In the genomic region with DNA sequence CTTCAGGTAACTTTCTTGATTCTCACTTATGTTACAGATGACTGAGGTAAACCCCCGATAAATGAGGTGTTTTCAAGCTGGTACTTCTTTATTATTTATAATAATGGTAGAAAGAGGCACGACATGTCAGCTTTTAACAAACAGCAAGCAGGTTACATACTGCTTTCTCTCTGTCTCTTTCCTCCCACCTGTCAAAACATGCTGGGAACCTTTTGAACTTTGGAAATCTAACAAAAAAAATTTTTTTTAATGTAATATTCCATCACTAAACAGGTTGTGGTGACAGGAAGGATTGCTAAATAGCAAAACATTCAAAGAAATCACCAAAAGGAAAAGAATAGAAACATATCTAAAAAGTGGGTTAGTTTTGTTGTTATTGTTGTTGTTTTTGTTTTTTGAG, we compare ENCODE assay signal across 33 cellular contexts. TPM values are rescaled to one million over a fixed set of nuclear protein-coding genes. Genes with fewer than 3 reads are reported as not detected.
DNase-seq lines count a peak whose midpoint lies in the region; ATAC-seq and TF ChIP-seq lines count a peak whose summit lies in the region.
"Had no signal": no experiment of that assay in that cellular context is flagged by ENCODE, and none has a peak within 500 bp of the region (broad histone marks: within the 10 kb centered on the region; RNA-seq: fewer than 3 reads in every experiment).

No MANE protein-coding gene starts in this region.

- peaks cover 15% of the 10 kb centered on the region for H3K4me1 Mint-ChIP-seq in endothelial cell (ENCODE audit: unreplicated experiment)
- no peaks in the 10 kb centered on the region for H3K4me1 Mint-ChIP-seq in natural killer cell treated with Interleukin-12 subunit alpha and Interleukin-12 subunit beta and Interleukin-15 and Interleukin-18, amount 100 ng/mL, for 72 hours (ENCODE audit: low read depth in 2 of 2)
- H3K4me1 Mint-ChIP-seq: B cell; CD4-positive, alpha-beta memory T cell; CD4-positive, CD25-positive, alpha-beta regulatory T cell; CD8-positive, alpha-beta memory T cell had no signal

- H3K56ac ChIP-seq in mesendoderm (ENCODE audit: low read length), result no peak overlapping the region

- no peak overlapping the region for H3K18ac ChIP-seq in mesendoderm (ENCODE audit: low read length)

- H3K23ac ChIP-seq in mesendoderm (ENCODE audit: low read length), result no peak overlapping the region

- no peaks in the 10 kb centered on the region for H3K79me2 ChIP-seq in mesendoderm (ENCODE audit: control insufficient read depth, insufficient read depth, low read length)

- no peak overlapping the region for H2BK5ac ChIP-seq in mesendoderm (ENCODE audit: low read length)

- H3K27ac ChIP-seq in neutrophil (peak overlapping the region; percentile 86), mesendoderm (ENCODE audit: low read depth, low read length) (no peak overlapping the region)
- H3K27ac ChIP-seq: 22Rv1; A549; BLaER1; BLaER1 treated with 17β-estradiol and CSF1 and Interleukin-3, amounts not matched to agents 10 nM and 100 nM; C4-2B had no signal

- H3K9ac ChIP-seq in mesendoderm (ENCODE audit: low read length), result no peak overlapping the region
- H3K9ac ChIP-seq: BLaER1; BLaER1 treated with 17β-estradiol and CSF1 and Interleukin-3, amounts not matched to agents 10 nM and 100 nM had no signal

- DNase-seq in dermis microvascular lymphatic vessel endothelial cell (ENCODE audit: low read depth in 2 of 2) (peak; percentile 19 to 69), endothelial cell (ENCODE audit: low spot score) (no peak), HUDEP-2 (lab: John Stamatoyannopoulos, UW; ENCODE audit: unreplicated experiment in 76 of 76) (no peak), mesendoderm (no peak)
- DNase-seq in natural killer cell treated with Interleukin-12 subunit alpha and Interleukin-12 subunit beta and Interleukin-15 and Interleukin-18, amount 100 ng/mL, for 72 hours (ENCODE audit: low spot score), result no peak
- DNase-seq: 8988T; ACHN; AML-193; BE2C; C1 segment of cervical spinal cord; Caco-2; Calu3; CD4-positive, alpha-beta memory T cell; CD4-positive, alpha-beta T cell; CD4-positive, CD25-positive, alpha-beta regulatory T cell; CD8-positive, alpha-beta memory T cell; CD8-positive, alpha-beta T cell; COR-L47; DMS 273 treated with DMSO at 0.1 percent for 48 hours; DMS153; DMS53; DMS79; DMS79 treated with DMSO at 0.1 percent for 48 hours; DND-41; EL had no signal

- no peak for TF ChIP-seq CTCF in endothelial cell (IDR thresholded peaks at IDR 0.05; ENCODE audit: unreplicated experiment)
- no peak for TF ChIP-seq CTCF in neutrophil (IDR thresholded peaks at IDR 0.05)

- H3K4me3 ChIP-seq in neutrophil (ENCODE audit: low read depth in 1 of 2, low read length in 1 of 2) (no peak overlapping the region), mesendoderm (ENCODE audit: low read length) (no peak overlapping the region)
- H3K4me3 ChIP-seq: A549; BLaER1; BLaER1 treated with 17β-estradiol and CSF1 and Interleukin-3, amounts not matched to agents 10 nM and 100 nM had no signal

- H2BK15ac ChIP-seq in mesendoderm (replicated peaks; ENCODE audit: low read depth), result no peak overlapping the region

- H4K5ac ChIP-seq in mesendoderm (ENCODE audit: low read length), result no peak overlapping the region

- H3K4me1 ChIP-seq in neutrophil (ENCODE audit: control insufficient read depth in 1 of 2, insufficient read depth in 1 of 2, low read depth in 1 of 2, low read length in 1 of 2), result peaks cover 25 to 29% of the 10 kb centered on the region in 2 experiments
- no peaks in the 10 kb centered on the region for H3K4me1 ChIP-seq in mesendoderm (ENCODE audit: control insufficient read depth, low read depth, low read length)
- H3K4me1 ChIP-seq: A549; BE2C; BLaER1; BLaER1 treated with 17β-estradiol and CSF1 and Interleukin-3, amounts not matched to agents 10 nM and 100 nM; Caco-2 had no signal

- no peak for ATAC-seq in natural killer cell treated with Interleukin-12 subunit alpha and Interleukin-12 subunit beta and Interleukin-15 and Interleukin-18, amount 100 ng/mL, for 72 hours
- ATAC-seq: A549; CD8-positive, alpha-beta T cell had no signal

- no CpG with 5 or more reads among the region's 2 CpGs for WGBS in mesendoderm (ENCODE audit: extremely low coverage, insufficient coverage, low lambda C conversion rate)

- H3K27ac Mint-ChIP-seq in endothelial cell (ENCODE audit: unreplicated experiment), result peak overlapping the region; percentile 31
- no peak overlapping the region for H3K27ac Mint-ChIP-seq in natural killer cell treated with Interleukin-12 subunit alpha and Interleukin-12 subunit beta and Interleukin-15 and Interleukin-18, amount 100 ng/mL, for 72 hours
- H3K27ac Mint-ChIP-seq: B cell; CD4-positive, alpha-beta memory T cell; CD4-positive, alpha-beta T cell; CD4-positive, CD25-positive, alpha-beta regulatory T cell; CD8-positive, alpha-beta memory T cell; CD8-positive, alpha-beta T cell had no signal

- H3K9me3 ChIP-seq in neutrophil, result no peaks in the 10 kb centered on the region
- H3K9me3 ChIP-seq: A549; BE2C; BLaER1; BLaER1 treated with 17β-estradiol and CSF1 and Interleukin-3, amounts not matched to agents 10 nM and 100 nM; Caco-2 had no signal

- no peaks in the 10 kb centered on the region for H3K9me3 Mint-ChIP-seq in endothelial cell (ENCODE audit: unreplicated experiment)
- H3K9me3 Mint-ChIP-seq in natural killer cell treated with Interleukin-12 subunit alpha and Interleukin-12 subunit beta and Interleukin-15 and Interleukin-18, amount 100 ng/mL, for 72 hours, result no peaks in the 10 kb centered on the region
- H3K9me3 Mint-ChIP-seq: CD4-positive, alpha-beta memory T cell; CD4-positive, alpha-beta T cell; CD4-positive, CD25-positive, alpha-beta regulatory T cell; CD8-positive, alpha-beta memory T cell; CD8-positive, alpha-beta T cell had no signal

- H3K27me3 ChIP-seq in neutrophil (no peaks in the 10 kb centered on the region), mesendoderm (ENCODE audit: insufficient read depth, low read length, poor library complexity) (no peaks in the 10 kb centered on the region)
- H3K27me3 ChIP-seq: BE2C; BLaER1; BLaER1 treated with 17β-estradiol and CSF1 and Interleukin-3, amounts not matched to agents 10 nM and 100 nM had no signal

- no peak overlapping the region for H4K8ac ChIP-seq in mesendoderm (ENCODE audit: low read depth, low read length)

- H2BK120ac ChIP-seq in mesendoderm (ENCODE audit: low read depth, low read length), result no peak overlapping the region

- no peak overlapping the region for H3K4me2 ChIP-seq in mesendoderm (ENCODE audit: low read length)
- H3K4me2 ChIP-seq: A549; BLaER1; BLaER1 treated with 17β-estradiol and CSF1 and Interleukin-3, amounts not matched to agents 10 nM and 100 nM had no signal

- no peak overlapping the region for H3K4ac ChIP-seq in mesendoderm (ENCODE audit: low read depth, low read length)

- no peak overlapping the region for H3K4me3 Mint-ChIP-seq in endothelial cell (ENCODE audit: unreplicated experiment)
- no peak overlapping the region for H3K4me3 Mint-ChIP-seq in natural killer cell treated with Interleukin-12 subunit alpha and Interleukin-12 subunit beta and Interleukin-15 and Interleukin-18, amount 100 ng/mL, for 72 hours
- H3K4me3 Mint-ChIP-seq: B cell; CD14-positive monocyte; CD4-positive, alpha-beta memory T cell; CD4-positive, alpha-beta T cell; CD4-positive, CD25-positive, alpha-beta regulatory T cell; CD8-positive, alpha-beta memory T cell; CD8-positive, alpha-beta T cell had no signal

- no peaks in the 10 kb centered on the region for H3K79me1 ChIP-seq in mesendoderm (ENCODE audit: low read length)

- H3K36me3 Mint-ChIP-seq in endothelial cell (ENCODE audit: low read depth, unreplicated experiment), result peaks cover 18% of the 10 kb centered on the region
- no peaks in the 10 kb centered on the region for H3K36me3 Mint-ChIP-seq in natural killer cell treated with Interleukin-12 subunit alpha and Interleukin-12 subunit beta and Interleukin-15 and Interleukin-18, amount 100 ng/mL, for 72 hours

- no peaks in the 10 kb centered on the region for H3K27me3 Mint-ChIP-seq in endothelial cell (ENCODE audit: unreplicated experiment)
- no peaks in the 10 kb centered on the region for H3K27me3 Mint-ChIP-seq in natural killer cell treated with Interleukin-12 subunit alpha and Interleukin-12 subunit beta and Interleukin-15 and Interleukin-18, amount 100 ng/mL, for 72 hours
- H3K27me3 Mint-ChIP-seq: B cell; CD4-positive, alpha-beta memory T cell; CD4-positive, alpha-beta T cell; CD4-positive, CD25-positive, alpha-beta regulatory T cell; CD8-positive, alpha-beta memory T cell had no signal

- peaks cover 24% of the 10 kb centered on the region for H3K36me3 ChIP-seq in neutrophil
- no peaks in the 10 kb centered on the region for H3K36me3 ChIP-seq in mesendoderm (ENCODE audit: control insufficient read depth, insufficient read depth, low read length)
- H3K36me3 ChIP-seq: BE2C had no signal

- no peak overlapping the region for H2AK5ac ChIP-seq in mesendoderm (ENCODE audit: low read length)

RNA-seq across cellular contexts. Expression of a gene that starts 48.2 kb away (rescaled TPM):
- 25.0 and 35.1 TPM in 2 replicates for total RNA-seq in dermis microvascular lymphatic vessel endothelial cell
- 112 TPM for total RNA-seq in endothelial cell (ENCODE audit: unreplicated experiment)
- polyA plus RNA-seq in mesendoderm (2013, experiment 1 of 2), result 19.3 TPM
- 20.3 TPM for polyA plus RNA-seq in mesendoderm (2013, experiment 2 of 2)
- total RNA-seq in natural killer cell treated with Interleukin-12 subunit alpha and Interleukin-12 subunit beta and Interleukin-15 and Interleukin-18, amount 100 ng/mL, for 72 hours, result 10 to 100 TPM; 11.8 to 15.4 TPM

Comparison
In these comparisons a context has a peak if more than half of its experiments do, and no peak if none do; other contexts are left out.
1. DNase-seq: peak in dermis microvascular lymphatic vessel endothelial cell (2 of 2); none in endothelial cell (single experiment), HUDEP-2 (0 of 76), mesendoderm (single experiment) and natural killer cell treated with Interleukin-12 subunit alpha and Interleukin-12 subunit beta and Interleukin-15 and Interleukin-18, amount 100 ng/mL, for 72 hours (single experiment).